ENCODE assay signal across 8 cellular contexts in genomic region chr19:49690073-49690655, GRCh38. TPM values are rescaled to one million over a fixed set of nuclear protein-coding genes. Genes with fewer than 3 reads are reported as not detected.
A peak's percentile ranks its signal among the peaks of the same experiment; 100 is the strongest.
DNase-seq lines count a peak whose midpoint lies in the region; ATAC-seq lines count a peak whose summit lies in the region.

No MANE protein-coding gene starts in this region.

- peak overlapping the region; percentile 79 to 95 (median 88) for H3K4me3 Mint-ChIP-seq in naive B cell

- H3K4me1 Mint-ChIP-seq in naive B cell, result peaks cover 19 to 25% (median 23%) of the 10 kb centered on the region in 3 donors

- H3K27me3 ChIP-seq in ACC112 (ENCODE audit: insufficient read depth, low read length), result no peaks in the 10 kb centered on the region
- H3K27me3 ChIP-seq in endocrine pancreas (ENCODE audit: control insufficient read depth, insufficient read depth, low read length), result no peaks in the 10 kb centered on the region

- peaks cover 0 to 3% (median 0%) of the 10 kb centered on the region in 7 donors for H3K9me3 Mint-ChIP-seq in naive B cell

- H3K9me3 ChIP-seq in endocrine pancreas (ENCODE audit: control insufficient read depth, low read length), result no peaks in the 10 kb centered on the region

- peaks cover 24 to 42% (median 41%) of the 10 kb centered on the region in 3 donors for H3K27me3 Mint-ChIP-seq in naive B cell

- H3K27ac ChIP-seq in ACC112 (ENCODE audit: low read depth, low read length), result peak overlapping the region; percentile 29; the same call in 1 of the 2 replicates

- H3K4me1 ChIP-seq in ACC112 (ENCODE audit: control insufficient read depth, insufficient read depth, low read length, unreplicated experiment) (no peaks in the 10 kb centered on the region), endocrine pancreas (ENCODE audit: control insufficient read depth, insufficient read depth, low read length) (no peaks in the 10 kb centered on the region)

- peaks cover 0 to 27% of the 10 kb centered on the region in 2 donors for H3K36me3 Mint-ChIP-seq in naive B cell

- H3K36me3 ChIP-seq in ACC112 (ENCODE audit: insufficient read depth, low read length), result no peaks in the 10 kb centered on the region
- H3K36me3 ChIP-seq in endocrine pancreas (ENCODE audit: control insufficient read depth, insufficient read depth, low read length), result no peaks in the 10 kb centered on the region

- DNase-seq in NCI-H146 (lab: John Stamatoyannopoulos, UW), result peak; percentile 68
- no peak for DNase-seq in naive B cell
- no peak for DNase-seq in SHP77 treated with DMSO at 0.1 percent for 48 hours (lab: John Stamatoyannopoulos, UW)
- DNase-seq in NCI-H82 (lab: John Stamatoyannopoulos, UW), result no peak
- DNase-seq in SIG-M5 (lab: John Stamatoyannopoulos, UW), result no peak
- no peak for DNase-seq in kidney glomerular epithelial cell (lab: John Stamatoyannopoulos, UW)

- peak overlapping the region in 2 of 6 donors; percentile 3 to 16 for H3K27ac Mint-ChIP-seq in naive B cell

- ATAC-seq in naive B cell (ENCODE audit: low read depth in 2 of 2), result peak; percentile 48

- peak overlapping the region; percentile 52 for H3K9ac ChIP-seq in endocrine pancreas (ENCODE audit: control insufficient read depth, insufficient read depth, low read length)

- H3K4me3 ChIP-seq in ACC112 (ENCODE audit: low read depth, low read length) (peak overlapping the region; percentile 81), endocrine pancreas (ENCODE audit: control insufficient read depth, insufficient read depth, low read length) (peak overlapping the region; percentile 57)

- H3K79me2 ChIP-seq in ACC112 (ENCODE audit: control insufficient read depth, insufficient read depth, low read length, unreplicated experiment), result no peaks in the 10 kb centered on the region

- H2AFZ ChIP-seq in ACC112 (ENCODE audit: low read length, unreplicated experiment), result peak overlapping the region; percentile 84

RNA-seq across cellular contexts. Expression of gene CPT1C, which starts 0.8 kb away (rescaled TPM):
- not detected for polyA plus RNA-seq in naive B cell (ENCODE audit: low read depth in 6 of 6)

RNA-seq across cellular contexts. Expression of gene ADM5, which starts 0.8 kb away (rescaled TPM):
- polyA plus RNA-seq in naive B cell (ENCODE audit: low read depth in 6 of 6), result under 1 TPM in 4 of 6 donors, not detected in 2; 0.19 to 0.47 (median 0.26) TPM

RNA-seq across cellular contexts. Expression of gene PRMT1, which starts 13.1 kb away (rescaled TPM):
- 100 to 1,000 TPM; 175 to 363 (median 192) TPM for polyA plus RNA-seq in naive B cell (ENCODE audit: low read depth in 6 of 6)

RNA-seq across cellular contexts. Expression of gene BCL2L12, which starts 24.4 kb away (rescaled TPM):
- polyA plus RNA-seq in naive B cell (ENCODE audit: low read depth in 6 of 6), result 10 to 100 TPM in 4 of 6 donors, 1 to 10 TPM in 2; 8.0 to 12.7 (median 10.6) TPM

RNA-seq across cellular contexts. Expression of gene IRF3, which starts 24.5 kb away (rescaled TPM):
- 10 to 100 TPM; 39.3 to 60.5 (median 52.4) TPM for polyA plus RNA-seq in naive B cell (ENCODE audit: low read depth in 6 of 6)
